Comparison of ENCODE assay signal across 8 cellular contexts in the genomic region with DNA sequence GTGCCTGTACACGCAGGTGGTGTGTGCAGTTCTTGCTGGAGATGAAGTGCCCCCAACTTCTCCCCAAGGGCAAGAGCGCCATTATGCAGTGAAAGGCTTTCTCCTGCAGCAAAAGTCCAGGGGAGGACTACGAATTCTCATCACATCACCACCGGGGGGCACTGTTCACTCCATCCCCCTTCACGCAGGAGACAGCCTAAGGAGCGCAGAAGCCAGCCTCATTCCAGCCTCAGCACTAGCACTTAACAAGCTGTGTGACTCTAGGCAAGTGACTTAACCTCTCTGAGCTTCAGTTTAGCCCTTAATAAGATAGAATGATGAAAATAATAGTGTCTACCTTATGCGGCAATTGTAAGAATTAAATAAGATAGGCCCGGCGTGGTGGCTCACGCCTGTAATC. TPM values are rescaled to one million over a fixed set of nuclear protein-coding genes. Genes with fewer than 3 reads are reported as not detected.
DNase-seq lines count a peak whose midpoint lies in the region; TF ChIP-seq lines count a peak whose summit lies in the region.

No MANE protein-coding gene starts in this region.

- H3K36me3 ChIP-seq in fibroblast of lung (ENCODE audit: control insufficient read depth, insufficient read depth, low read length) (peaks cover 4% of the 10 kb centered on the region), prostate gland (no peaks in the 10 kb centered on the region)

- intact Hi-C loops in posterior cingulate gyrus (cut with DNase I), result no loop called here
- intact Hi-C loops in prostate gland (cut with DNase I), result no loop called here

- peak; percentile 27 for TF ChIP-seq CTCF in GM20000 (IDR thresholded peaks at IDR 0.05; ENCODE audit: extremely low read depth, missing control alignments)
- TF ChIP-seq CTCF in fibroblast of lung (conservative IDR thresholded peaks at IDR 0.05 in 1 of 2, IDR thresholded peaks at IDR 0.05 in 1 of 2; ENCODE audit: low read depth in 1 of 2, low read length in 2 of 2), result peak; percentile 29 to 49
- peak in 2 of 4 experiments; percentile 35 for TF ChIP-seq CTCF in prostate gland (IDR thresholded peaks at IDR 0.05)

- H2AFZ ChIP-seq in fibroblast of lung (ENCODE audit: low read length), result no peak overlapping the region

- H3K9me3 ChIP-seq in fibroblast of lung (ENCODE audit: control insufficient read depth, insufficient read depth, low read depth, low read length) (no peaks in the 10 kb centered on the region), prostate gland (no peaks in the 10 kb centered on the region)

- WGBS in prostate gland, result 76% methylated on average over 10 of the region's 10 CpGs

- no peak for TF ChIP-seq POLR2A in prostate gland (IDR thresholded peaks at IDR 0.05)

- no peak overlapping the region for H3K4me2 ChIP-seq in fibroblast of lung (ENCODE audit: extremely low read depth, insufficient read depth, low read length)

- no peaks in the 10 kb centered on the region for H3K4me1 ChIP-seq in fibroblast of lung (ENCODE audit: control insufficient read depth, extremely low read depth, insufficient read depth, low read length)
- H3K4me1 ChIP-seq in prostate gland (replicated peaks), result peaks cover 10% of the 10 kb centered on the region

- DNase-seq in AML-193 (lab: John Stamatoyannopoulos, UW), result peak; percentile 46 to 58
- peak; percentile 75 for DNase-seq in GM20000 (ENCODE audit: low spot score)
- peak; percentile 23 for DNase-seq in NOMO-1 treated with dmso at 0.1 percent for 144 hours (lab: John Stamatoyannopoulos, UW; ENCODE audit: unreplicated experiment)
- peak; percentile 64 for DNase-seq in activated T-cell treated with anti-CD3 and anti-CD28 coated beads for 4 hours
- peak; percentile 35 to 65 for DNase-seq in fibroblast of lung (ENCODE audit: low read depth in 2 of 2)
- peak in 9 of 10 donors; percentile 66 to 95 (median 78) for DNase-seq in posterior cingulate gyrus
- DNase-seq in retina, result no peak
- DNase-seq in prostate gland (ENCODE audit: low spot score), result no peak

- H3K27me3 ChIP-seq in fibroblast of lung (ENCODE audit: control insufficient read depth, insufficient read depth, low read length), result no peaks in the 10 kb centered on the region
- no peaks in the 10 kb centered on the region for H3K27me3 ChIP-seq in prostate gland (replicated peaks; ENCODE audit: insufficient read depth)

- H3K4me3 ChIP-seq in fibroblast of lung (replicated peaks in 1 of 4; ENCODE audit: control extremely low read depth in 1 of 4, insufficient read depth in 1 of 4, low read depth in 3 of 4, low read length in 4 of 4) (no peak overlapping the region), prostate gland (no peak overlapping the region)

- H3K27ac ChIP-seq in fibroblast of lung (ENCODE audit: insufficient read depth, low read length), result no peak overlapping the region
- H3K27ac ChIP-seq in prostate gland, result no peak overlapping the region

- no peaks in the 10 kb centered on the region for H3K79me2 ChIP-seq in fibroblast of lung (ENCODE audit: control insufficient read depth, insufficient read depth, low read length)

- no peaks in the 10 kb centered on the region for H4K20me1 ChIP-seq in fibroblast of lung (ENCODE audit: control insufficient read depth, extremely low read depth, insufficient read depth, low read length)

- no peak overlapping the region for H3K9ac ChIP-seq in fibroblast of lung (ENCODE audit: insufficient read depth, low read length)

RNA-seq across cellular contexts. Expression of gene DNMT3A, which starts 32.3 kb away (rescaled TPM):
- total RNA-seq in fibroblast of lung (16.9 and 19.7 TPM in 2 replicates), prostate gland (10 to 100 TPM in 1 of 2 donors, 1 to 10 TPM in 1; 8.7 to 28.2 TPM)
- 3.6 and 3.7 TPM in 2 replicates for polyA plus RNA-seq in fibroblast of lung
- polyA plus RNA-seq in fibroblast of lung (2012), result 6.9 and 8.6 TPM in 2 replicates
- polyA minus RNA-seq in fibroblast of lung (ENCODE audit: low replicate concordance), result 6.6 and 44.1 TPM in 2 replicates

Comparison
In these comparisons a context has a peak if more than half of its experiments do, and no peak if none do; other contexts are left out.
1. DNase-seq: peak in AML-193 (2 of 2), GM20000 (single experiment), NOMO-1 treated with dmso at 0.1 percent for 144 hours (single experiment), activated T-cell treated with anti-CD3 and anti-CD28 coated beads for 4 hours (single experiment), fibroblast of lung (2 of 2) and posterior cingulate gyrus (9 of 10); none in retina (single experiment) and prostate gland (single experiment).